8 cellular contexts compared by ENCODE assay signal in the genomic region with DNA sequence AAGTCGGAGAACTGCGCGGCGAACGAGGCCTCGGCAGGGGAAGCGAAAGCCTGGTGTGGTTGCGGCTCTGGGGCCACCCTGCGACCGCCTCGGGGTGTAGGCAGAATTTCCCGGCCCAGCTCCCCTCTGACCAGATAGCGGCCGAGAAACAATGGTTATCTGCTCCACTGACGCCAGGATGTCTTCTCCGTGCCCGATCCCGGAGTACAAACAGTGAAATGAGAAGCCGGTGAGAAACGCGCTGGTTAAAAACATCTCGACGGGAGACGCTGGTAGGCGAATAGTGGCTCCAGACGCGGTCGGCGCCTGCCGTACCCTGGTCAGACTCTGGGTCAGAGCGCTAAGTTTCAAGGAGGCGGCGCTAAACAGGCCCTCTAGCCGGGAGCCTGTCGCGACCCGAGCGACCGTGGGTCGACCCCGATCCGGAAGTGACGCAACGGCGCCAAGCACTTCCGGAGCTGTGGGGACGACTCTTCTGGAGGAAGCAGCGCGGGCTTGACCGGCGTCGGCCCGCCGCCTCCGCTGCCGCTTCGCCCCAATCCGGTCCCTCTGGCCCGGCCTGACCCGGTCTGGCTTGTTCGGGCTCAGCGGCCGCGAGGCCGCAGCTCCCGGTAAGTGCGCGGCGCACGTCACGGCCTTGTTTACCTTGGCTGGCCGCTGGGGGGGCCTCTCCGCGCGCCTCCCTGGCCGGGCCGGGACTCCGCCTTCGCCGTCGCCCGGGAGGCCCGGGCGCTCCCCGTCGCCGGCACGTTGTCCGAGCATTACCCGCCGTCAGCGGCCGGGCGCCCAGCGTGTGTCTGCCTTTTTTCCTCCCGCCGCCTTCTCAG. TPM values are rescaled to one million over a fixed set of nuclear protein-coding genes. Genes with fewer than 3 reads are reported as not detected.
DNase-seq lines count a peak whose midpoint lies in the region; ATAC-seq, FAIRE-seq and TF ChIP-seq lines count a peak whose summit lies in the region.

A gene (plus strand): TSS at position 455 of the 827 bp plus-strand sequence. CDS start 8,717 bp downstream, outside the sequence.

- no peak for FAIRE-seq in urothelium cell line (lab: Jason Lieb, UNC)

- DNase-seq in NCI-H1105 (lab: John Stamatoyannopoulos, UW) (peak; percentile 65), amniotic stem cell (lab: John Stamatoyannopoulos, UW) (peak; percentile 75), left ventricle myocardium inferior (peak; percentile 93), psoas muscle (peak; percentile 95 to 97), urothelium cell line (ENCODE audit: low spot score) (peak; percentile 99)

- TF ChIP-seq CTCF in GM12873 (IDR thresholded peaks at IDR 0.05; ENCODE audit: insufficient read depth, low read depth, low read length, missing control alignments): peak; percentile 31
- TF ChIP-seq CTCF in left ventricle myocardium inferior (IDR thresholded peaks at IDR 0.05; ENCODE audit: borderline replicate concordance): peak; percentile 32
- TF ChIP-seq CTCF in psoas muscle (IDR thresholded peaks at IDR 0.05): peak; percentile 15

- H3K36me3 ChIP-seq in left ventricle myocardium inferior: peaks cover 21% of the 10 kb centered on the region
- H3K36me3 ChIP-seq in psoas muscle (ENCODE audit: insufficient read depth in 1 of 2, low read depth in 1 of 2): peaks cover 0 to 21% of the 10 kb centered on the region in 2 donors

- H3K4me1 ChIP-seq in left ventricle myocardium inferior: peaks cover 59% of the 10 kb centered on the region
- peaks cover 19% of the 10 kb centered on the region for H3K4me1 ChIP-seq in psoas muscle

- H3K4me3 ChIP-seq in left ventricle myocardium inferior (peak within 1 kb of the TSS; percentile 81), psoas muscle (peak within 1 kb of the TSS; percentile 86)

- WGBS in psoas muscle, 3 donors: 0 to 1% (median 1%) methylated on average over 75 to 97 of the region's 97 CpGs

- H3K27me3 ChIP-seq in left ventricle myocardium inferior (ENCODE audit: low read depth): no peaks in the 10 kb centered on the region
- no peaks in the 10 kb centered on the region for H3K27me3 ChIP-seq in psoas muscle (ENCODE audit: insufficient read depth in 3 of 3, low read length in 2 of 3)

- H3K9me3 ChIP-seq in left ventricle myocardium inferior (replicated peaks) (no peaks in the 10 kb centered on the region), psoas muscle (no peaks in the 10 kb centered on the region)

- intact Hi-C loops in T-helper 1 cell treated with Interleukin-12 subunit alpha and Interleukin-12 subunit beta and Interleukin-4 antibody, amounts not matched to agents 30 ng/mL and 1 ng/mL, for 36 hours (cut with micrococcal nuclease): loop anchor here (1.0 to 10.0 kb wide), 16 partner anchors 10 to 1379 kb away; a partner anchor contains a TSS
- intact Hi-C loops in left ventricle myocardium inferior (cut with micrococcal nuclease) (no loop called here), psoas muscle (cut with DNase I) (loop anchor here in 1 of 2 donors (5.0 kb wide), 1 partner anchor 61 kb away; no protein-coding TSS in a partner anchor)

- ATAC-seq in HG02623 (IDR thresholded peaks at IDR 0.05; ENCODE audit: unreplicated experiment) (peak; percentile 79), psoas muscle (peak; percentile 94 to 97 (median 96))

- H3K27ac ChIP-seq in left ventricle myocardium inferior (replicated peaks): peak within 1 kb of the TSS; percentile 97
- peak within 1 kb of the TSS; percentile 96 for H3K27ac ChIP-seq in psoas muscle

RNA-seq across cellular contexts. Expression of the gene that starts here (rescaled TPM):
- 128 and 137 TPM in 2 replicates for total RNA-seq in T-helper 1 cell treated with Interleukin-12 subunit alpha and Interleukin-12 subunit beta and Interleukin-4 antibody, amounts not matched to agents 30 ng/mL and 1 ng/mL, for 36 hours
- total RNA-seq in left ventricle myocardium inferior: 180 TPM
- total RNA-seq in psoas muscle: 100 to 1,000 TPM in 3 of 4 donors, 10 to 100 TPM in 1; 92.7 to 125 (median 113) TPM
- 100 to 1,000 TPM in 1 of 3 donors, 10 to 100 TPM in 2; 59.5 to 163 (median 67.0) TPM for polyA plus RNA-seq in psoas muscle

Comparison
In these comparisons a context has a peak if more than half of its experiments do, and no peak if none do; other contexts are left out.
1. Peak in every context shown above with its lines: DNase-seq, ATAC-seq, H3K4me3 ChIP-seq and H3K27ac ChIP-seq.